In the genomic region with DNA sequence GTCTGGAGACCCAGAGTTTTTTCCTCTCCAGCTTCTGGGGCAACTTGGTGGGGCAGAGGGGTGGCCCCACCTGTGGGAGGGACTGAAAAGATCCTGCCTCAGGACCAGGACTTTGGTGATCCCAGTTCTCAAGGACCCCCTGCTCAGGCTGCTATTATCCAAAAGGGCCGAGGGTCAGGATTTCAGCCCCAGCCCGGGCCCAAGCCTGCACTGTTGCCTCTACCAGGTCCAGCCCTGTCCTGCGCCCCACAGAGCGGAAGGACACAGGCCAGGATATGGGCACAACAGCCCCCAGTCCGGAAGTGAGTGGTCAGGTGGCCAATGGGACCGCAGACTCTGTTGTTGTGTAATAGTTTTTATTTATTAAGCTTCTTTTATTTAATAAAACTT, we compare ENCODE assay signal across 1 cellular context.
TF ChIP-seq lines count a peak whose summit lies in the region.

No MANE protein-coding gene starts in this region.

TF ChIP-seq in GM23338, 12 proteins besides CTCF, POLR2A, EP300 and RAD21 (continued from another document):
- TF ChIP-seq ETS1 (IDR thresholded peaks at IDR 0.05) (no peak), JUNB (IDR thresholded peaks at IDR 0.05; ENCODE audit: unreplicated experiment) (no peak), ZNF331 (CRISPR knock-in tag; IDR thresholded peaks at IDR 0.05; ENCODE audit: low read depth) (no peak)
- TF ChIP-seq, protein P1, sequence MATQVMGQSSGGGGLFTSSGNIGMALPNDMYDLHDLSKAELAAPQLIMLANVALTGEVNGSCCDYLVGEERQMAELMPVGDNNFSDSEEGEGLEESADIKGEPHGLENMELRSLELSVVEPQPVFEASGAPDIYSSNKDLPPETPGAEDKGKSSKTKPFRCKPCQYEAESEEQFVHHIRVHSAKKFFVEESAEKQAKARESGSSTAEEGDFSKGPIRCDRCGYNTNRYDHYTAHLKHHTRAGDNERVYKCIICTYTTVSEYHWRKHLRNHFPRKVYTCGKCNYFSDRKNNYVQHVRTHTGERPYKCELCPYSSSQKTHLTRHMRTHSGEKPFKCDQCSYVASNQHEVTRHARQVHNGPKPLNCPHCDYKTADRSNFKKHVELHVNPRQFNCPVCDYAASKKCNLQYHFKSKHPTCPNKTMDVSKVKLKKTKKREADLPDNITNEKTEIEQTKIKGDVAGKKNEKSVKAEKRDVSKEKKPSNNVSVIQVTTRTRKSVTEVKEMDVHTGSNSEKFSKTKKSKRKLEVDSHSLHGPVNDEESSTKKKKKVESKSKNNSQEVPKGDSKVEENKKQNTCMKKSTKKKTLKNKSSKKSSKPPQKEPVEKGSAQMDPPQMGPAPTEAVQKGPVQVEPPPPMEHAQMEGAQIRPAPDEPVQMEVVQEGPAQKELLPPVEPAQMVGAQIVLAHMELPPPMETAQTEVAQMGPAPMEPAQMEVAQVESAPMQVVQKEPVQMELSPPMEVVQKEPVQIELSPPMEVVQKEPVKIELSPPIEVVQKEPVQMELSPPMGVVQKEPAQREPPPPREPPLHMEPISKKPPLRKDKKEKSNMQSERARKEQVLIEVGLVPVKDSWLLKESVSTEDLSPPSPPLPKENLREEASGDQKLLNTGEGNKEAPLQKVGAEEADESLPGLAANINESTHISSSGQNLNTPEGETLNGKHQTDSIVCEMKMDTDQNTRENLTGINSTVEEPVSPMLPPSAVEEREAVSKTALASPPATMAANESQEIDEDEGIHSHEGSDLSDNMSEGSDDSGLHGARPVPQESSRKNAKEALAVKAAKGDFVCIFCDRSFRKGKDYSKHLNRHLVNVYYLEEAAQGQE (IDR thresholded peaks at IDR 0.05; ENCODE audit: unreplicated experiment), result no peak
